Comparison of ENCODE assay signal across 16 cellular contexts in the genomic region with DNA sequence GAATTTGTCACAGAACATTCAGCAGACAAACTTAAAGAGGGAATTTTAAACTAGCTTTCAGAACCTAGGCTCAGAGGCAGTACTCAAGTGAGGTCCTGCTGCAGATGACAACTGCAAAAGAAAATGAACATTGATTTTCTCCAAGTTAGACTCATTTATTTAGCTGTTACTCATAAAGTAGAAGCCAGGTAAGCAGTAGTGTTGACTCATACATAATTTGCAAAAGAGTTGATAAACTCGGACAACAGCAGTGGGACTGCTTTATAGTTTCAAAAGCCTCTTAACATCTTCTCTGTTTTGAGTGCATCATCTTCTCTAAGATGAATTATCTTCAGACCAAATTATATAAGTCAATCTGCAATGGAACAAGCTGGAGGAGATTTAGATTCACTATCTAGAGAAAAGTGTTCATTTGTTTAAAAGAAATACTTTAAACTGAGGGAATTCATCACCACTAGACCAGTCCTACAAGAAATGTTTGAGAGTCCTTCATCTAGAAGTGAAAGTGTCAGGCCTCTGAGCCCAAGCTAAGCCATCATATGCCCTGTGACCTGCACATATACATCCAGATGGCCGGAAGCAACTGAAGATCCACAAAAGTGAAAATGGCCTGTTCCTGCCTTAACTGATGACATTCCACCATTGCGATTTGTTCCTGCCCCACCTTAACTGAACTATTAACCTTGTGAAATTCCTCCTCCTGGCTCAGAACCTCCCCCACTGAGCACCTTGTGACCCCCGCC. TPM values are rescaled to one million over a fixed set of nuclear protein-coding genes. Genes with fewer than 3 reads are reported as not detected.
DNase-seq lines count a peak whose midpoint lies in the region; ATAC-seq, FAIRE-seq and TF ChIP-seq lines count a peak whose summit lies in the region.
"Had no signal": no experiment of that assay in that cellular context is flagged by ENCODE, and none has a peak within 500 bp of the region (broad histone marks: within the 10 kb centered on the region; RNA-seq: fewer than 3 reads in every experiment).

No MANE protein-coding gene starts in this region.

- CTCF ChIA-PET in CD8-positive, alpha-beta T cell (lab: Charles Lee), result interaction anchor here (0.8 to 3.8 kb wide), 3 partner anchors 25 to 151 kb away, joined by 3 to 15 read pairs (median 3); no protein-coding TSS in a partner anchor
- CTCF ChIA-PET in activated CD8-positive, alpha-beta T cell treated with anti-CD3 and anti-CD28 coated beads for 36 hours (lab: Charles Lee), result interaction anchor here (0.7 to 3.1 kb wide), 8 partner anchors 16 to 200 kb away, joined by 3 to 16 read pairs (median 3); a partner anchor contains a TSS

- POLR2A ChIA-PET in CD8-positive, alpha-beta T cell (lab: Charles Lee), result interaction anchor here (1.0 to 1.1 kb wide), 2 partner anchors 17 to 23 kb away, joined by 3 read pairs; no protein-coding TSS in a partner anchor
- POLR2A ChIA-PET in activated CD8-positive, alpha-beta T cell treated with anti-CD3 and anti-CD28 coated beads for 36 hours (lab: Charles Lee), result interaction anchor here (1.3 to 1.5 kb wide), 3 partner anchors 17 to 122 kb away, joined by 3 to 11 read pairs (median 3); no protein-coding TSS in a partner anchor

- no peak for DNase-seq in CD8-positive, alpha-beta T cell
- DNase-seq in GM12892 (ENCODE audit: insufficient read length) (no peak), mucosa of descending colon (no peak), cerebellum (ENCODE audit: low spot score) (no peak), NCI-H2171 treated with DMSO at 0.1 percent for 48 hours (lab: John Stamatoyannopoulos, UW) (no peak), dermis blood vessel endothelial cell (no peak)
- DNase-seq in activated CD8-positive, alpha-beta T cell treated with anti-CD3 and anti-CD28 coated beads for 36 hours, result no peak
- DNase-seq: aorta; left colon; NCI-H187; NCI-H524 treated with DMSO at 0.1 percent for 48 hours; stimulated activated CD4-positive, alpha-beta T cell treated with anti-CD3 and anti-CD28 coated beads, Interleukin-15, amount 100 ng/mL, for 24 hours; T-helper 9 cell had no signal

- ATAC-seq in CD8-positive, alpha-beta T cell, result no peak
- ATAC-seq in activated CD8-positive, alpha-beta T cell treated with anti-CD3 and anti-CD28 coated beads for 36 hours, result peak; percentile 21
- peak; percentile 6 for ATAC-seq in mucosa of descending colon
- ATAC-seq: left colon had no signal

- no peaks in the 10 kb centered on the region for H3K36me3 ChIP-seq in CD8-positive, alpha-beta T cell (ENCODE audit: insufficient read depth, low read length)
- H3K36me3 ChIP-seq in mucosa of descending colon (ENCODE audit: low read depth), result no peaks in the 10 kb centered on the region
- H3K36me3 ChIP-seq: thoracic aorta had no signal

- H3K27me3 Mint-ChIP-seq in CD8-positive, alpha-beta T cell (ENCODE audit: low read depth), result no peaks in the 10 kb centered on the region
- H3K27me3 Mint-ChIP-seq in activated CD8-positive, alpha-beta T cell treated with anti-CD3 and anti-CD28 coated beads for 36 hours, result peaks cover 4% of the 10 kb centered on the region

- no peaks in the 10 kb centered on the region for H3K27me3 ChIP-seq in CD8-positive, alpha-beta T cell (ENCODE audit: insufficient read depth, low read length)
- H3K27me3 ChIP-seq: BLaER1 treated with 17β-estradiol and CSF1 and Interleukin-3, amounts not matched to agents 10 nM and 100 nM had no signal

- peak overlapping the region; percentile 58 for H3K27ac Mint-ChIP-seq in CD8-positive, alpha-beta T cell
- peak overlapping the region; percentile 86 for H3K27ac Mint-ChIP-seq in activated CD8-positive, alpha-beta T cell treated with anti-CD3 and anti-CD28 coated beads for 36 hours

- intact Hi-C loops in CD8-positive, alpha-beta T cell (cut with DNase I, micrococcal nuclease), result loop anchor here in 1 of 2 experiments (10.0 kb wide), 1 partner anchor 50 kb away; no protein-coding TSS in a partner anchor
- intact Hi-C loops in activated CD8-positive, alpha-beta T cell treated with anti-CD3 and anti-CD28 coated beads for 36 hours (cut with micrococcal nuclease), result loop anchor here (5.0 to 10.0 kb wide), 2 partner anchors 123 to 330 kb away; a partner anchor contains a TSS
- intact Hi-C loops in mucosa of descending colon (cut with DNase I, micrococcal nuclease), result no loop called here

- no peak overlapping the region for H3K4me3 ChIP-seq in CD8-positive, alpha-beta T cell (ENCODE audit: low read depth, low read length)
- no peak overlapping the region for H3K4me3 ChIP-seq in mucosa of descending colon
- H3K4me3 ChIP-seq: BLaER1 treated with 17β-estradiol and CSF1 and Interleukin-3, amounts not matched to agents 10 nM and 100 nM; thoracic aorta had no signal

- H3K4me1 ChIP-seq in CD8-positive, alpha-beta T cell (ENCODE audit: insufficient read depth, low read length), result peaks cover 42% of the 10 kb centered on the region
- H3K4me1 ChIP-seq in mucosa of descending colon (ENCODE audit: low read depth), result peaks cover 5% of the 10 kb centered on the region

- no peak for TF ChIP-seq POLR2A in GM12892 (IDR thresholded peaks at IDR 0.05; ENCODE audit: low read depth, low read length)

- no peaks in the 10 kb centered on the region for H3K9me3 ChIP-seq in CD8-positive, alpha-beta T cell (ENCODE audit: low read length)
- H3K9me3 ChIP-seq in mucosa of descending colon, result no peaks in the 10 kb centered on the region
- H3K9me3 ChIP-seq: thoracic aorta had no signal

- H3K36me3 Mint-ChIP-seq in CD8-positive, alpha-beta T cell, result no peaks in the 10 kb centered on the region
- H3K36me3 Mint-ChIP-seq in activated CD8-positive, alpha-beta T cell treated with anti-CD3 and anti-CD28 coated beads for 36 hours (ENCODE audit: low read depth), result peaks cover 5% of the 10 kb centered on the region

- no peak for TF ChIP-seq CTCF in CD8-positive, alpha-beta T cell (IDR thresholded peaks at IDR 0.05)
- TF ChIP-seq CTCF in activated CD8-positive, alpha-beta T cell treated with anti-CD3 and anti-CD28 coated beads for 36 hours (IDR thresholded peaks at IDR 0.05), result no peak
- no peak for TF ChIP-seq CTCF in mucosa of descending colon (IDR thresholded peaks at IDR 0.05)

- H3K4me3 Mint-ChIP-seq in CD8-positive, alpha-beta T cell, result peak overlapping the region; percentile 62
- peak overlapping the region; percentile 61 for H3K4me3 Mint-ChIP-seq in activated CD8-positive, alpha-beta T cell treated with anti-CD3 and anti-CD28 coated beads for 36 hours

- H3K4me1 Mint-ChIP-seq in CD8-positive, alpha-beta T cell (ENCODE audit: low read depth), result peaks cover 50% of the 10 kb centered on the region
- H3K4me1 Mint-ChIP-seq in activated CD8-positive, alpha-beta T cell treated with anti-CD3 and anti-CD28 coated beads for 36 hours (ENCODE audit: low read depth), result peaks cover 49% of the 10 kb centered on the region

- no peaks in the 10 kb centered on the region for H3K9me3 Mint-ChIP-seq in CD8-positive, alpha-beta T cell
- H3K9me3 Mint-ChIP-seq in activated CD8-positive, alpha-beta T cell treated with anti-CD3 and anti-CD28 coated beads for 36 hours, result no peaks in the 10 kb centered on the region

- no peak overlapping the region for H3K27ac ChIP-seq in CD8-positive, alpha-beta T cell (ENCODE audit: low read depth, low read length)
- H3K27ac ChIP-seq: thoracic aorta had no signal

- FAIRE-seq in GM12892 (lab: Jason Lieb, UNC), result peak; percentile 78
- FAIRE-seq: RCC 7860 had no signal

RNA-seq across cellular contexts. Expression of a gene that starts 49.5 kb away (rescaled TPM):
- total RNA-seq in CD8-positive, alpha-beta T cell, result 1 to 10 TPM; 9.0 to 9.8 TPM
- polyA plus RNA-seq in GM12892 (2012; ENCODE audit: missing spikeins), result 5.2 TPM
- total RNA-seq in activated CD8-positive, alpha-beta T cell treated with anti-CD3 and anti-CD28 coated beads for 36 hours, result 10 to 100 TPM; 18.3 to 20.3 TPM
- total RNA-seq in mucosa of descending colon (10 to 100 TPM; 12.5 to 21.6 (median 18.1) TPM), cerebellum (14.8 TPM), dermis blood vessel endothelial cell (16.5 and 19.7 TPM in 2 replicates)
